In genomic region chr5:169374111-169374510, GRCh38 we compare ENCODE assay signal across 21 cellular contexts.
DNase-seq lines count a peak whose midpoint lies in the region; ATAC-seq, FAIRE-seq and TF ChIP-seq lines count a peak whose summit lies in the region.
"Had no signal": no experiment of that assay in that cellular context is flagged by ENCODE, and none has a peak within 500 bp of the region (broad histone marks: within the 10 kb centered on the region; RNA-seq: fewer than 3 reads in every experiment).

No MANE protein-coding gene starts in this region.

- POLR2A ChIA-PET in A549 (lab: Yijun Ruan, JAX) = no interaction called here
- POLR2A ChIA-PET in naive thymus-derived CD8-positive, alpha-beta T cell (lab: Charles Lee) = no interaction called here

- H3K36me3 ChIP-seq in astrocyte (ENCODE audit: insufficient read depth, low read length) (no peaks in the 10 kb centered on the region), mesenchymal stem cell (ENCODE audit: control insufficient read depth in 1 of 2, insufficient read depth in 2 of 2, low read depth in 1 of 2, low read length in 2 of 2) (no peaks in the 10 kb centered on the region), transverse colon (no peaks in the 10 kb centered on the region)

- H4K20me1 ChIP-seq in H9 (ENCODE audit: control insufficient read depth, insufficient read depth, insufficient read length) (no peaks in the 10 kb centered on the region), astrocyte (ENCODE audit: insufficient read depth, low read length) (no peaks in the 10 kb centered on the region)

- no peak overlapping the region for H2AFZ ChIP-seq in H9 (ENCODE audit: low read length)
- H2AFZ ChIP-seq in astrocyte (ENCODE audit: low read depth, low read length) = no peak overlapping the region
- no peak overlapping the region for H2AFZ ChIP-seq in mesenchymal stem cell (ENCODE audit: low read depth, low read length)

- no peak overlapping the region for H3T11ph ChIP-seq in H9 (ENCODE audit: low read length)

- ATAC-seq in A549 = no peak
- ATAC-seq in naive thymus-derived CD8-positive, alpha-beta T cell = no peak
- ATAC-seq: GM12878 had no signal

- H2BK120ac ChIP-seq in H9 (ENCODE audit: low read depth, low read length, poor library complexity, severe bottlenecking) = no peak overlapping the region
- no peak overlapping the region for H2BK120ac ChIP-seq in mesenchymal stem cell (ENCODE audit: low read depth, low read length)

- TF ChIP-seq POLR2A in A549 (IDR thresholded peaks at IDR 0.05; ENCODE audit: low read length) = no peak
- no peak for TF ChIP-seq POLR2A in transverse colon (IDR thresholded peaks at IDR 0.05)

- H3K4me2 ChIP-seq in A549 = peak overlapping the region; percentile 49; the same call in 2 of the 3 replicates
- H3K4me2 ChIP-seq in H9 (ENCODE audit: insufficient read depth, insufficient read length, low read length) = no peak overlapping the region
- no peak overlapping the region for H3K4me2 ChIP-seq in astrocyte (ENCODE audit: low read length)
- H3K4me2 ChIP-seq in mesenchymal stem cell (ENCODE audit: low read length, poor library complexity, severe bottlenecking) = no peak overlapping the region
- H3K4me2 ChIP-seq: KMS-11 had no signal

- H3K79me1 ChIP-seq in H9 (ENCODE audit: insufficient read depth, low read depth, low read length, poor library complexity, severe bottlenecking) = no peaks in the 10 kb centered on the region
- H3K79me1 ChIP-seq in mesenchymal stem cell (replicated peaks; ENCODE audit: low read length, poor library complexity, severe bottlenecking) = no peaks in the 10 kb centered on the region

- no peak overlapping the region for H2BK20ac ChIP-seq in H9 (ENCODE audit: low read depth, low read length, poor library complexity, severe bottlenecking)

- in situ Hi-C loops in transverse colon (cut with MboI; ENCODE audit: low pct_ligation_motif_present in 1 of 4, low pct_unique_long_range_greater_than_20kb in 1 of 4, low sequenced_read_pairs in 3 of 4) = no loop called here
- in situ Hi-C loops in ACHN (cut with HindIII; ENCODE audit: low pct_ligation_motif_present, low pct_unique_long_range_greater_than_20kb, low sequenced_read_pairs) = no loop called here

- H3K4ac ChIP-seq in H9 (ENCODE audit: low read depth, low read length) = no peak overlapping the region
- no peak overlapping the region for H3K4ac ChIP-seq in mesenchymal stem cell (ENCODE audit: low read depth in 1 of 2, low read length in 2 of 2)

- H3K9me3 ChIP-seq in A549 = no peaks in the 10 kb centered on the region
- no peaks in the 10 kb centered on the region for H3K9me3 ChIP-seq in H9 (ENCODE audit: control insufficient read depth, low read depth, low read length)
- no peaks in the 10 kb centered on the region for H3K9me3 ChIP-seq in astrocyte (ENCODE audit: insufficient read depth, low read depth, low read length)
- H3K9me3 ChIP-seq in mesenchymal stem cell (ENCODE audit: control insufficient read depth, low read length) = peaks cover 3% of the 10 kb centered on the region
- H3K9me3 ChIP-seq in transverse colon = no peaks in the 10 kb centered on the region
- H3K9me3 ChIP-seq: Caco-2 had no signal

- H2BK5ac ChIP-seq in H9 (ENCODE audit: insufficient read length, low read length) (no peak overlapping the region), mesenchymal stem cell (ENCODE audit: low read depth, low read length, poor library complexity, severe bottlenecking) (no peak overlapping the region)

- H2BK12ac ChIP-seq in H9 (ENCODE audit: insufficient read length, low read depth, low read length) = no peak overlapping the region
- H2BK12ac ChIP-seq in mesenchymal stem cell (ENCODE audit: low read length in 2 of 2) = no peak overlapping the region

- no peak overlapping the region for H3K4me3 Mint-ChIP-seq in H9
- no peak overlapping the region for H3K4me3 Mint-ChIP-seq in astrocyte (ENCODE audit: unreplicated experiment)
- H3K4me3 Mint-ChIP-seq in naive thymus-derived CD8-positive, alpha-beta T cell = no peak overlapping the region
- H3K4me3 Mint-ChIP-seq: CD4-positive, alpha-beta T cell had no signal

- H3K27me3 ChIP-seq in H9 (ENCODE audit: insufficient read depth, low read length) (no peaks in the 10 kb centered on the region), astrocyte (ENCODE audit: insufficient read depth, low read length) (no peaks in the 10 kb centered on the region), mesenchymal stem cell (ENCODE audit: control insufficient read depth in 1 of 2, insufficient read depth in 1 of 2, low read length in 2 of 2) (no peaks in the 10 kb centered on the region), transverse colon (no peaks in the 10 kb centered on the region)

- no peak overlapping the region for H4K5ac ChIP-seq in H9 (ENCODE audit: insufficient read length, low read depth, low read length)

- H3K14ac ChIP-seq in H9 (ENCODE audit: insufficient read depth, low read length) = no peak overlapping the region
- H3K14ac ChIP-seq in mesenchymal stem cell (ENCODE audit: low read length in 2 of 2) = no peak overlapping the region

- TF ChIP-seq CTCF in A549 (IDR thresholded peaks at IDR 0.05) (no peak), H9 (conservative IDR thresholded peaks at IDR 0.05) (no peak), astrocyte (IDR thresholded peaks at IDR 0.05; ENCODE audit: insufficient read depth, low read depth, low read length) (no peak), transverse colon (IDR thresholded peaks at IDR 0.05) (no peak)

- no peak overlapping the region for H4K91ac ChIP-seq in H9 (ENCODE audit: insufficient read length, low read depth, low read length)
- H4K91ac ChIP-seq in mesenchymal stem cell (ENCODE audit: low read length) = peak overlapping the region; percentile 46

- H2BK15ac ChIP-seq in H9 (ENCODE audit: low read depth, low read length) = no peak overlapping the region
- H2BK15ac ChIP-seq in mesenchymal stem cell (ENCODE audit: low read depth, poor library complexity, severe bottlenecking) = no peak overlapping the region

- FAIRE-seq in A549 (lab: Jason Lieb, UNC) = no peak
- FAIRE-seq in astrocyte (lab: Jason Lieb, UNC) = no peak
- FAIRE-seq: D721Med, GM12878, GM19239 had no signal

- H3K4me3 ChIP-seq in A549 = no peak overlapping the region
- no peak overlapping the region for H3K4me3 ChIP-seq in astrocyte (ENCODE audit: insufficient read depth, low read depth, low read length)
- H3K4me3 ChIP-seq in mesenchymal stem cell (ENCODE audit: insufficient read depth in 1 of 2, low read depth in 1 of 2, low read length in 2 of 2) = no peak overlapping the region
- no peak overlapping the region for H3K4me3 ChIP-seq in transverse colon
- H3K4me3 ChIP-seq: GM12878, GM23248 had no signal

- H3K27me3 Mint-ChIP-seq in H9 (ENCODE audit: low read depth) = peaks cover 6% of the 10 kb centered on the region; the same call in 1 of the 2 replicates
- no peaks in the 10 kb centered on the region for H3K27me3 Mint-ChIP-seq in astrocyte (ENCODE audit: low read depth, unreplicated experiment)
- H3K27me3 Mint-ChIP-seq in naive thymus-derived CD8-positive, alpha-beta T cell = peaks cover 0 to 14% (median 0%) of the 10 kb centered on the region in 5 donors

- H3K9ac ChIP-seq in H9 (ENCODE audit: extremely low read depth, insufficient read length, low read length) (no peak overlapping the region), astrocyte (ENCODE audit: low read length) (no peak overlapping the region), mesenchymal stem cell (ENCODE audit: low read length) (no peak overlapping the region)
- H3K9ac ChIP-seq: GM23248, KMS-11 had no signal

- no peaks in the 10 kb centered on the region for H3K23me2 ChIP-seq in H9 (ENCODE audit: insufficient read length, low read depth, low read length, poor library complexity, severe bottlenecking)

- H3K4me1 Mint-ChIP-seq in H9 (peaks cover 6 to 9% of the 10 kb centered on the region in 2 experiments; a peak in 3 of 4 replicates), astrocyte (ENCODE audit: low read depth, unreplicated experiment) (peaks cover 14% of the 10 kb centered on the region)
- no peaks in the 10 kb centered on the region for H3K4me1 Mint-ChIP-seq in naive thymus-derived CD8-positive, alpha-beta T cell

- CTCF ChIA-PET in A549 (lab: Yijun Ruan, JAX) = interaction anchor here (1.4 kb wide), 1 partner anchor 667 kb away, joined by 3 read pairs; no protein-coding TSS in a partner anchor

- intact Hi-C loops in transverse colon (cut with DNase I; ENCODE audit: low total_unique reads) = no loop called here

- TF ChIP-seq EP300 in A549 (IDR thresholded peaks at IDR 0.05) (no peak), transverse colon (IDR thresholded peaks at IDR 0.05; ENCODE audit: low read depth) (no peak)

- H3K36me3 Mint-ChIP-seq in H9 (ENCODE audit: insufficient read depth in 1 of 3, low read depth in 3 of 3) = no peaks in the 10 kb centered on the region
- H3K36me3 Mint-ChIP-seq in astrocyte (ENCODE audit: low read depth, unreplicated experiment) = peaks cover 2% of the 10 kb centered on the region
- peaks cover 0 to 5% (median 0%) of the 10 kb centered on the region in 3 donors for H3K36me3 Mint-ChIP-seq in naive thymus-derived CD8-positive, alpha-beta T cell

- H3K9me3 Mint-ChIP-seq in H9 = peaks cover 6 to 10% of the 10 kb centered on the region in 2 experiments; a peak in 4 of 5 replicates
- peaks cover 9% of the 10 kb centered on the region for H3K9me3 Mint-ChIP-seq in astrocyte (ENCODE audit: unreplicated experiment)
- H3K9me3 Mint-ChIP-seq in naive thymus-derived CD8-positive, alpha-beta T cell = peaks cover 4 to 33% (median 10%) of the 10 kb centered on the region in 9 donors

- no peak overlapping the region for H4K8ac ChIP-seq in H9 (replicated peaks; ENCODE audit: insufficient read length, low read depth, low read length)
- no peak overlapping the region for H4K8ac ChIP-seq in mesenchymal stem cell (ENCODE audit: low read length)

- 90% methylated on average over 10 of the region's 10 CpGs for WGBS in A549 (ENCODE audit: missing lambda C conversion rate)
- WGBS in H9 (ENCODE audit: extremely low coverage, insufficient read length, low lambda C conversion rate) = no CpG with 5 or more reads among the region's 10 CpGs
- WGBS in mesenchymal stem cell = 76% methylated on average over 10 of the region's 10 CpGs
- 76% methylated on average over 10 of the region's 10 CpGs; no CpG with 5 or more reads in 1 of the 2 donors for WGBS in transverse colon (ENCODE audit: low coverage in 1 of 2), 2 donors

- no peak for TF ChIP-seq RAD21 in A549 (conservative IDR thresholded peaks at IDR 0.05 in 1 of 2, IDR thresholded peaks at IDR 0.05 in 1 of 2)

- DNase-seq in A549 (ENCODE audit: low read depth in 1 of 2, low spot score in 1 of 2) = no peak
- DNase-seq in H9 = peak; percentile 42
- no peak for DNase-seq in astrocyte (ENCODE audit: low read depth)
- DNase-seq in mesenchymal stem cell = no peak
- DNase-seq in hepatic stellate cell (ENCODE audit: low spot score) = no peak
- DNase-seq in transverse colon = no peak
- no peak for DNase-seq in ACHN
- DNase-seq in naive thymus-derived CD8-positive, alpha-beta T cell = no peak
- DNase-seq: AML-193; Caco-2; CD4-positive, alpha-beta T cell; DMS79 treated with DMSO at 0.1 percent for 48 hours; GF-D8; H7 had no signal

- H2AK5ac ChIP-seq in H9 (ENCODE audit: insufficient read length, low read length) = no peak overlapping the region
- no peak overlapping the region for H2AK5ac ChIP-seq in mesenchymal stem cell (ENCODE audit: low read length, severe bottlenecking)

- H3K79me2 ChIP-seq in H9 (ENCODE audit: insufficient read depth, low read length) (no peaks in the 10 kb centered on the region), astrocyte (ENCODE audit: insufficient read depth, low read length) (no peaks in the 10 kb centered on the region)

- H3K27ac ChIP-seq in A549 = peak overlapping the region; percentile 26 to 60; a peak in 4 of 6 replicates
- H3K27ac ChIP-seq in H9 (ENCODE audit: insufficient read length, low read depth, low read length) = no peak overlapping the region
- H3K27ac ChIP-seq in astrocyte (ENCODE audit: low read depth, low read length) = no peak overlapping the region
- no peak overlapping the region for H3K27ac ChIP-seq in mesenchymal stem cell (ENCODE audit: low read length, poor library complexity, severe bottlenecking)
- no peak overlapping the region for H3K27ac ChIP-seq in transverse colon
- H3K27ac ChIP-seq: C4-2B, GM23248, HL-60, KMS-11 had no signal

- H3K4me1 ChIP-seq in A549 (peaks cover 11% of the 10 kb centered on the region), H9 (ENCODE audit: insufficient read depth, low read length) (no peaks in the 10 kb centered on the region; the same call in 1 of the 2 replicates), astrocyte (ENCODE audit: insufficient read depth, low read length) (no peaks in the 10 kb centered on the region), mesenchymal stem cell (ENCODE audit: control insufficient read depth, insufficient read depth, low read depth, low read length) (no peaks in the 10 kb centered on the region), transverse colon (no peaks in the 10 kb centered on the region)
- H3K4me1 ChIP-seq: Caco-2 had no signal

- H3K56ac ChIP-seq in H9 (ENCODE audit: insufficient read length, low read depth, low read length) = no peak overlapping the region

- H3K18ac ChIP-seq in H9 (ENCODE audit: insufficient read length, low read depth, low read length) (no peak overlapping the region), mesenchymal stem cell (ENCODE audit: low read depth in 1 of 2, low read length in 2 of 2) (no peak overlapping the region)

- no peak overlapping the region for H3K27ac Mint-ChIP-seq in H9
- peak overlapping the region; percentile 96 for H3K27ac Mint-ChIP-seq in astrocyte (ENCODE audit: unreplicated experiment)
- no peak overlapping the region for H3K27ac Mint-ChIP-seq in naive thymus-derived CD8-positive, alpha-beta T cell
- H3K27ac Mint-ChIP-seq: CD4-positive, alpha-beta T cell had no signal

- H3K23ac ChIP-seq in H9 (ENCODE audit: insufficient read length, low read depth, low read length) (no peak overlapping the region), mesenchymal stem cell (ENCODE audit: low read length in 2 of 2) (no peak overlapping the region)

Comparison
In these comparisons a context has a peak if more than half of its experiments do, and no peak if none do; other contexts are left out.
1. H3K27ac ChIP-seq: peak in A549 (2 of 2); none in H9 (single experiment), astrocyte (single experiment), mesenchymal stem cell (single experiment) and transverse colon (0 of 4).